8 cellular contexts compared by ENCODE assay signal in the genomic region with DNA sequence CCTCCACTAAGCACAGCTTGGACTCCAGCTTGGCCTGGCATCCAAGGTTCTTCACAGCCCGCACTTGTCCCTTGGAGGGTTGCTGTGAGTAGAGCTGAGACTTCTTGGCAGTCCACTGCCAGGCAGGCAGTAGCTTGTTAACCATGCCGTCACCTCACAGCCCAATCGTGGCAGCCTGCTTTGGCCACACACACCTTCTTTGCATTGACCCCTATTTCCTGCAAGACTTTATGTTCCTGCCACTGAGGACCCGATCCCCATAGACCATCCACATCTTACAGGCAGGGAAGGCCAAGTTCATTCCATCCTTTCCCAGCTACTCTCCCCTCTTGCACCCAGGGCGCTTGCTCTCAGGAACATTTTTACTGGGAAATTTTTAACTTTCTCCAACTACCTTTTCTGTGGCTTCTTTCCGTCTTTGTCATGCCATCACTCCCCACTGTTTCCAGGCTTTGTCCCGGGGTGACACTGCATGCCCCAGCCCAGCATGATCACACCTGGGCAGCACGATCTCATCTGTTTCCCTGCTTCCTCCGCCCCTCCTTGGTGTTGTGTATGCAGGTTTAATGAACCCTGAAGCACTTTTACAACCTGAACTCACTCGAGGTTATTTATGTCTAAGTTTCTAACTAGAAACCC. TPM values are rescaled to one million over a fixed set of nuclear protein-coding genes. Genes with fewer than 3 reads are reported as not detected.
A peak's percentile ranks its signal among the peaks of the same experiment; 100 is the strongest.
DNase-seq lines count a peak whose midpoint lies in the region; ATAC-seq, FAIRE-seq and TF ChIP-seq lines count a peak whose summit lies in the region.

No MANE protein-coding gene starts in this region.

- H3K27me3 ChIP-seq in NT2/D1 (ENCODE audit: insufficient read depth, insufficient read length), result no peaks in the 10 kb centered on the region
- no peaks in the 10 kb centered on the region for H3K27me3 ChIP-seq in endothelial cell of umbilical vein (ENCODE audit: control insufficient read depth in 2 of 2, insufficient read depth in 2 of 2, low read length in 2 of 2)

- no peak for TF ChIP-seq CTCF in endothelial cell of umbilical vein (IDR thresholded peaks at IDR 0.05; ENCODE audit: extremely low read depth in 1 of 2, insufficient read depth in 1 of 2, low read depth in 1 of 2, low read length in 2 of 2)
- no peak for TF ChIP-seq CTCF in GM10266 (IDR thresholded peaks at IDR 0.05; ENCODE audit: control insufficient read depth, insufficient read depth, low read depth, missing control alignments)

- H3K9ac ChIP-seq in NT2/D1 (ENCODE audit: insufficient read length, low read depth), result peak overlapping the region; percentile 14
- no peak overlapping the region for H3K9ac ChIP-seq in endothelial cell of umbilical vein (replicated peaks; ENCODE audit: extremely low read depth, insufficient read depth, low read length)

- H2AFZ ChIP-seq in endothelial cell of umbilical vein (ENCODE audit: low read depth, low read length), result no peak overlapping the region

- no peak overlapping the region for H3K27ac ChIP-seq in endothelial cell of umbilical vein (ENCODE audit: insufficient read depth, low read depth, low read length)

- BruUV-seq in endothelial cell of umbilical vein (replicated peaks; lab: Mats Ljungman, UMichigan), result no TSS peak

- H3K9me1 ChIP-seq in endothelial cell of umbilical vein (replicated peaks; ENCODE audit: control insufficient read depth, extremely low read depth, insufficient read depth, low read length), result no peaks in the 10 kb centered on the region

- in situ Hi-C loops in G401 (cut with HindIII; ENCODE audit: low sequenced_read_pairs), result no loop called here

- no peak overlapping the region for H3K4me2 ChIP-seq in endothelial cell of umbilical vein (ENCODE audit: insufficient read depth, low read length)

- TF ChIP-seq POLR2A in endothelial cell of umbilical vein (IDR thresholded peaks at IDR 0.05; ENCODE audit: low read depth, low read length), result peak; percentile 76

- CTCF ChIA-PET in endothelial cell of umbilical vein (lab: Charles Lee), result interaction anchor here (1.0 to 2.6 kb wide), 5 partner anchors 10 to 74 kb away, joined by 3 to 12 read pairs (median 5); no protein-coding TSS in a partner anchor

- intact Hi-C loops in endothelial cell of umbilical vein (cut with micrococcal nuclease), result no loop called here

- H3K79me2 ChIP-seq in endothelial cell of umbilical vein (ENCODE audit: control insufficient read depth, insufficient read depth, low read length), result peaks cover 13% of the 10 kb centered on the region

- H3K36me3 ChIP-seq in NT2/D1 (ENCODE audit: insufficient read depth, insufficient read length, low read length), result peaks cover 50% of the 10 kb centered on the region
- peaks cover 26 to 37% of the 10 kb centered on the region in 2 experiments for H3K36me3 ChIP-seq in endothelial cell of umbilical vein (ENCODE audit: control insufficient read depth in 2 of 2, extremely low read depth in 1 of 2, insufficient read depth in 2 of 2, low read length in 2 of 2)

- no peak for ATAC-seq in HG02588 (IDR thresholded peaks at IDR 0.05; ENCODE audit: unreplicated experiment)
- ATAC-seq in GM18873 (IDR thresholded peaks at IDR 0.05; ENCODE audit: low FRiP score, unreplicated experiment), result no peak

- no peak overlapping the region for H3K4me3 ChIP-seq in NT2/D1 (ENCODE audit: insufficient read length, low read depth)
- H3K4me3 ChIP-seq in endothelial cell of umbilical vein (replicated peaks in 1 of 3; ENCODE audit: insufficient read depth in 1 of 3, low read depth in 1 of 3, low read length in 3 of 3), result no peak overlapping the region

- dilution Hi-C loops in endothelial cell of umbilical vein (cut with MboI; ENCODE audit: extremely low pct_ligation_motif_present, low sequenced_read_pairs), result no loop called here

- no peaks in the 10 kb centered on the region for H3K9me3 ChIP-seq in NT2/D1 (ENCODE audit: insufficient read depth, low read length)
- no peaks in the 10 kb centered on the region for H3K9me3 ChIP-seq in endothelial cell of umbilical vein (replicated peaks; ENCODE audit: control insufficient read depth, insufficient read depth, low read length)

- no peak for FAIRE-seq in endothelial cell of umbilical vein (lab: Jason Lieb, UNC)

- peaks cover 56% of the 10 kb centered on the region for H3K4me1 ChIP-seq in NT2/D1 (ENCODE audit: insufficient read depth, insufficient read length)
- peaks cover 20% of the 10 kb centered on the region for H3K4me1 ChIP-seq in endothelial cell of umbilical vein (ENCODE audit: control insufficient read depth, extremely low read depth, insufficient read depth, low read length)

- DNase-seq in G401 (ENCODE audit: low spot score), result peak; percentile 54
- DNase-seq in NT2/D1 (ENCODE audit: low read depth, low spot score), result no peak
- no peak for DNase-seq in endothelial cell of umbilical vein (ENCODE audit: low read depth, low spot score)
- peak; percentile 36 for DNase-seq in pons (ENCODE audit: low spot score)
- DNase-seq in GM10266 (ENCODE audit: extremely low spot score), result no peak
- no peak for DNase-seq in cortex of kidney (lab: John Stamatoyannopoulos, UW)

- POLR2A ChIA-PET in endothelial cell of umbilical vein (lab: Charles Lee), result no interaction called here

- peaks cover 3% of the 10 kb centered on the region for H4K20me1 ChIP-seq in endothelial cell of umbilical vein (replicated peaks; ENCODE audit: control insufficient read depth, extremely low read depth, insufficient read depth, low read length)

TF ChIP-seq in endothelial cell of umbilical vein, 7 proteins besides CTCF, POLR2A, EP300 and RAD21 (continues in another document):
- peak; percentile 46 for TF ChIP-seq POLR2AphosphoS5 (IDR thresholded peaks at IDR 0.05; ENCODE audit: insufficient read depth, low read depth, low read length)
- TF ChIP-seq JUN (IDR thresholded peaks at IDR 0.05; ENCODE audit: borderline replicate concordance, insufficient read depth, insufficient read length, low read depth), result no peak
- TF ChIP-seq, protein P1, sequence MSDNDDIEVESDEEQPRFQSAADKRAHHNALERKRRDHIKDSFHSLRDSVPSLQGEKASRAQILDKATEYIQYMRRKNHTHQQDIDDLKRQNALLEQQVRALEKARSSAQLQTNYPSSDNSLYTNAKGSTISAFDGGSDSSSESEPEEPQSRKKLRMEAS (IDR thresholded peaks at IDR 0.05; ENCODE audit: insufficient read depth, insufficient read length), result no peak
- TF ChIP-seq GATA2 (IDR thresholded peaks at IDR 0.05; ENCODE audit: insufficient read depth, insufficient read length, low read depth, low read length), result no peak

RNA-seq across cellular contexts. Expression of a gene that starts 2.6 kb away (rescaled TPM):
- total RNA-seq in G401 (2014; rRNA removed; shearing (Covaris generic)), result 8.6 and 11.6 TPM in 2 replicates
- total RNA-seq in endothelial cell of umbilical vein, result 0.39 and 0.62 TPM in 2 replicates
- polyA plus RNA-seq in endothelial cell of umbilical vein, result 0.10 and 0.11 TPM in 2 replicates
- polyA plus RNA-seq in endothelial cell of umbilical vein (2011; cell fraction: cytosol; rRNA removed), result 0.06 and 0.07 TPM in 2 replicates
- 0.83 and 0.91 TPM in 2 replicates for polyA plus RNA-seq in endothelial cell of umbilical vein (2011; cell fraction: nucleus; rRNA removed)
- polyA plus RNA-seq in endothelial cell of umbilical vein (2012), result 0.16 and 0.37 TPM in 2 replicates
- polyA minus RNA-seq in endothelial cell of umbilical vein, result 0.41 and 0.47 TPM in 2 replicates
- not detected for polyA minus RNA-seq in endothelial cell of umbilical vein (2011; cell fraction: cytosol; rRNA and poly(A)+ RNA removed)
- polyA minus RNA-seq in endothelial cell of umbilical vein (2011; cell fraction: nucleus; rRNA and poly(A)+ RNA removed), result 0.72 and 1.4 TPM in 2 replicates

RNA-seq across cellular contexts. Expression of a gene that starts 15.9 kb away (rescaled TPM):
- 114 and 170 TPM in 2 replicates for total RNA-seq in G401 (2014; rRNA removed; shearing (Covaris generic))
- total RNA-seq in endothelial cell of umbilical vein, result 322 and 342 TPM in 2 replicates
- polyA plus RNA-seq in endothelial cell of umbilical vein, result 94.0 and 95.0 TPM in 2 replicates
- polyA plus RNA-seq in endothelial cell of umbilical vein (2011; cell fraction: cytosol; rRNA removed), result 72.5 and 73.7 TPM in 2 replicates
- polyA plus RNA-seq in endothelial cell of umbilical vein (2011; cell fraction: nucleus; rRNA removed), result 271 and 349 TPM in 2 replicates
- 156 and 202 TPM in 2 replicates for polyA plus RNA-seq in endothelial cell of umbilical vein (2012)
- 107 and 134 TPM in 2 replicates for polyA minus RNA-seq in endothelial cell of umbilical vein
- polyA minus RNA-seq in endothelial cell of umbilical vein (2011; cell fraction: cytosol; rRNA and poly(A)+ RNA removed), result 55.6 TPM
- polyA minus RNA-seq in endothelial cell of umbilical vein (2011; cell fraction: nucleus; rRNA and poly(A)+ RNA removed), result 177 and 197 TPM in 2 replicates

RNA-seq across cellular contexts. Expression of a gene that starts 18.5 kb away (rescaled TPM):
- total RNA-seq in G401 (2014; rRNA removed; shearing (Covaris generic)), result 0.62 and 1.9 TPM in 2 replicates
- 1.1 and 2.3 TPM in 2 replicates for total RNA-seq in endothelial cell of umbilical vein
- polyA plus RNA-seq in endothelial cell of umbilical vein, result 1.2 and 2.1 TPM in 2 replicates
- polyA plus RNA-seq in endothelial cell of umbilical vein (2011; cell fraction: cytosol; rRNA removed), result 0.79 and 0.80 TPM in 2 replicates
- 4.5 and 7.5 TPM in 2 replicates for polyA plus RNA-seq in endothelial cell of umbilical vein (2011; cell fraction: nucleus; rRNA removed)
- polyA plus RNA-seq in endothelial cell of umbilical vein (2012), result 0.44 and 2.1 TPM in 2 replicates
- polyA minus RNA-seq in endothelial cell of umbilical vein, result 2.1 and 2.8 TPM in 2 replicates
- not detected for polyA minus RNA-seq in endothelial cell of umbilical vein (2011; cell fraction: cytosol; rRNA and poly(A)+ RNA removed)
- 1.2 and 1.3 TPM in 2 replicates for polyA minus RNA-seq in endothelial cell of umbilical vein (2011; cell fraction: nucleus; rRNA and poly(A)+ RNA removed)

RNA-seq across cellular contexts. Expression of a gene that starts 39.4 kb away (rescaled TPM):
- 16.7 and 24.1 TPM in 2 replicates for total RNA-seq in G401 (2014; rRNA removed; shearing (Covaris generic))
- total RNA-seq in endothelial cell of umbilical vein, result not detected in 2 replicates
- not detected in 2 replicates for polyA plus RNA-seq in endothelial cell of umbilical vein
- not detected in 2 replicates for polyA plus RNA-seq in endothelial cell of umbilical vein (2011; cell fraction: cytosol; rRNA removed)
- polyA plus RNA-seq in endothelial cell of umbilical vein (2011; cell fraction: nucleus; rRNA removed), result not detected in 2 replicates
- not detected in 2 replicates for polyA plus RNA-seq in endothelial cell of umbilical vein (2012)
- polyA minus RNA-seq in endothelial cell of umbilical vein, result not detected in 2 replicates
- not detected for polyA minus RNA-seq in endothelial cell of umbilical vein (2011; cell fraction: cytosol; rRNA and poly(A)+ RNA removed)
- not detected in 2 replicates for polyA minus RNA-seq in endothelial cell of umbilical vein (2011; cell fraction: nucleus; rRNA and poly(A)+ RNA removed)

RNA-seq across cellular contexts. Expression of a gene that starts 40.6 kb away (rescaled TPM):
- total RNA-seq in G401 (2014; rRNA removed; shearing (Covaris generic)), result 24.7 and 26.6 TPM in 2 replicates
- 43.3 and 48.5 TPM in 2 replicates for total RNA-seq in endothelial cell of umbilical vein
- polyA plus RNA-seq in endothelial cell of umbilical vein, result 44.0 and 51.6 TPM in 2 replicates
- 45.1 and 45.7 TPM in 2 replicates for polyA plus RNA-seq in endothelial cell of umbilical vein (2011; cell fraction: cytosol; rRNA removed)
- polyA plus RNA-seq in endothelial cell of umbilical vein (2011; cell fraction: nucleus; rRNA removed), result 109 and 123 TPM in 2 replicates
- polyA plus RNA-seq in endothelial cell of umbilical vein (2012), result 38.6 and 49.2 TPM in 2 replicates
- 46.8 and 52.0 TPM in 2 replicates for polyA minus RNA-seq in endothelial cell of umbilical vein
- polyA minus RNA-seq in endothelial cell of umbilical vein (2011; cell fraction: cytosol; rRNA and poly(A)+ RNA removed), result 18.9 TPM
- polyA minus RNA-seq in endothelial cell of umbilical vein (2011; cell fraction: nucleus; rRNA and poly(A)+ RNA removed), result 23.0 and 36.3 TPM in 2 replicates

Comparison
In these comparisons a context has a peak if more than half of its experiments do, and no peak if none do; other contexts are left out.
1. DNase-seq: peak in G401 (single experiment) and pons (single experiment); none in NT2/D1 (single experiment), endothelial cell of umbilical vein (single experiment), GM10266 (single experiment) and cortex of kidney (single experiment).